Comparison of ENCODE assay signal across 1 cellular context in the genomic region with DNA sequence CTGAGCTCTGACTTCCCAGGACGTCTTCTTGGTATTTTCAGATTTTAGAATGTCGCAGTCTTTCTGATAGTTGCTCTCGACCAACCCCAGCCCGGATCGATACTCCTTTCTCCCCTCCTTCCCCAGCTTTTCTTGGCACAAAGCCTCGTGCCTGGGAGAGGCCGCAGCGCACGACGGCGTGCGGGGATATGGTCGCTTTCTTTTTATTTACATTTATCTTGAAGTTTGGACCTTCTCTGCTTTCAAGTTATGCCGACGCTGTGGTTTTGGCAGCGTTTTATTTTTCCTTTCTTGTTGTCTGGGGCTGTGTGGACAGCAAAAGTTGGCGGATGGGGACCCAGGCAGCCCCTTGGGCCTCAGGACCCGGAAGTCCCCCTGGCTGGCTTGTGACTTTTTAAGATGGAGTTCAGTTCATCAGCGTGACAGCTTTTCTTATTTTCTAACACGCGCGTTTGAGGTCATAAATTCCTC.
TF ChIP-seq lines count a peak whose summit lies in the region.

No MANE protein-coding gene starts in this region.

TF ChIP-seq in HepG2, 621 proteins besides CTCF, POLR2A, EP300 and RAD21 (continued from another document and continues in another):
- TF ChIP-seq, protein P1, sequence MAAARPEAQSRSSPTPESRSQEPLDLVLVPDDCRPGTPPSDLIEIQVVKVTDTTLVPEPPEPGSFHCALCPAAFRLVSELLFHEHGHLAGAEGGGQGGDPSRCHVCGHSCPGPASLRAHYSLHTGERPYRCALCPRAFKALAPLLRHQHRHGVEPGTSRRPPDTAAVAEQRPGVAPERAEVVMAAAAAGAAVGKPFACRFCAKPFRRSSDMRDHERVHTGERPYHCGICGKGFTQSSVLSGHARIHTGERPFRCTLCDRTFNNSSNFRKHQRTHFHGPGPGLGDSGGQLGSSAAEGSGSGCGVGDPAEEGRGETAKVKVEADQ (CRISPR knock-in tag; IDR thresholded peaks at IDR 0.05; ENCODE audit: borderline replicate concordance) = no peak
- TF ChIP-seq ZNF674 (CRISPR knock-in tag; IDR thresholded peaks at IDR 0.05; ENCODE audit: low read depth) (no peak), YEATS4 (CRISPR knock-in tag; IDR thresholded peaks at IDR 0.05; ENCODE audit: borderline replicate concordance) (peak; percentile 37; the same call in 1 of the 2 replicates), LCORL (IDR thresholded peaks at IDR 0.05) (no peak), LCORL (CRISPR knock-in tag; IDR thresholded peaks at IDR 0.05) (peak; percentile 77), ZNF354B (CRISPR knock-in tag; IDR thresholded peaks at IDR 0.05) (no peak), ZNF549 (CRISPR knock-in tag; IDR thresholded peaks at IDR 0.05) (no peak), ZNF446 (CRISPR knock-in tag; IDR thresholded peaks at IDR 0.05) (no peak), ZNF678 (CRISPR knock-in tag; IDR thresholded peaks at IDR 0.05) (no peak), ZNF780A (CRISPR knock-in tag; IDR thresholded peaks at IDR 0.05) (no peak), SOX5 (CRISPR knock-in tag; IDR thresholded peaks at IDR 0.05; ENCODE audit: borderline replicate concordance) (peak; percentile 60; the same call in 1 of the 2 replicates), FOXA3 (CRISPR knock-in tag; IDR thresholded peaks at IDR 0.05) (peak; percentile 71; the same call in 1 of the 2 replicates), ZNF138 (CRISPR knock-in tag; IDR thresholded peaks at IDR 0.05; ENCODE audit: low read depth) (no peak), RBM22 (optimal IDR thresholded peaks at IDR 0.05; ENCODE audit: low read length) (no peak), HDAC6 (IDR thresholded peaks at IDR 0.05; ENCODE audit: low read depth, low read length) (no peak), NCOA2 (CRISPR knock-in tag; IDR thresholded peaks at IDR 0.05) (peak; percentile 69), CENPBD1 (CRISPR knock-in tag; IDR thresholded peaks at IDR 0.05; ENCODE audit: borderline replicate concordance, low read depth) (0 out of 2 replicates have a peak, but pooled peaks have one; percentile 39), SRSF9 (IDR thresholded peaks at IDR 0.05; ENCODE audit: borderline replicate concordance, insufficient read depth, low read depth, low read length, poor library complexity, severe bottlenecking) (no peak), ZBTB42 (CRISPR knock-in tag; IDR thresholded peaks at IDR 0.05) (no peak), ZZZ3 (CRISPR knock-in tag; IDR thresholded peaks at IDR 0.05; ENCODE audit: borderline replicate concordance) (no peak), ZMYM2 (CRISPR knock-in tag; IDR thresholded peaks at IDR 0.05) (no peak), HNRNPK (IDR thresholded peaks at IDR 0.05; ENCODE audit: low read depth, low read length, poor library complexity, severe bottlenecking) (no peak), ATF1 (CRISPR knock-in tag; IDR thresholded peaks at IDR 0.05) (no peak), ZBTB10 (CRISPR knock-in tag; IDR thresholded peaks at IDR 0.05; ENCODE audit: borderline replicate concordance) (no peak), MBNL3 (CRISPR knock-in tag; conservative IDR thresholded peaks at IDR 0.05) (no peak), TOE1 (CRISPR knock-in tag; IDR thresholded peaks at IDR 0.05) (no peak), ZNF577 (CRISPR knock-in tag; IDR thresholded peaks at IDR 0.05; ENCODE audit: borderline replicate concordance, low read depth) (no peak), ISX (CRISPR knock-in tag; conservative IDR thresholded peaks at IDR 0.05) (no peak), FOSL1 (CRISPR knock-in tag; IDR thresholded peaks at IDR 0.05; ENCODE audit: borderline replicate concordance) (no peak), RNF2 (conservative IDR thresholded peaks at IDR 0.05; ENCODE audit: low read depth) (peak; percentile 86; the same call in 1 of the 2 replicates), ATF6 (CRISPR knock-in tag; conservative IDR thresholded peaks at IDR 0.05) (no peak), ATF7-NPFF (CRISPR knock-in tag; IDR thresholded peaks at IDR 0.05; ENCODE audit: low read depth) (no peak), CCDC6 (CRISPR knock-in tag; IDR thresholded peaks at IDR 0.05) (no peak), JUNB (CRISPR knock-in tag; IDR thresholded peaks at IDR 0.05; ENCODE audit: borderline replicate concordance) (no peak), GTF2F1 (IDR thresholded peaks at IDR 0.05; ENCODE audit: low read length) (no peak), ZBTB7A (CRISPR knock-in tag; IDR thresholded peaks at IDR 0.05) (peak; percentile 80), MEIS1 (CRISPR knock-in tag; IDR thresholded peaks at IDR 0.05; ENCODE audit: borderline replicate concordance) (no peak), ZNF747 (CRISPR knock-in tag; IDR thresholded peaks at IDR 0.05; ENCODE audit: borderline replicate concordance) (no peak), THAP8 (CRISPR knock-in tag; IDR thresholded peaks at IDR 0.05; ENCODE audit: borderline replicate concordance) (no peak), ZNF34 (CRISPR knock-in tag; IDR thresholded peaks at IDR 0.05; ENCODE audit: borderline replicate concordance) (no peak), ZNF101 (CRISPR knock-in tag; IDR thresholded peaks at IDR 0.05; ENCODE audit: borderline replicate concordance, low read depth) (no peak), HNRNPUL1 (IDR thresholded peaks at IDR 0.05; ENCODE audit: low read depth, low read length) (no peak)
- TF ChIP-seq, protein P2, sequence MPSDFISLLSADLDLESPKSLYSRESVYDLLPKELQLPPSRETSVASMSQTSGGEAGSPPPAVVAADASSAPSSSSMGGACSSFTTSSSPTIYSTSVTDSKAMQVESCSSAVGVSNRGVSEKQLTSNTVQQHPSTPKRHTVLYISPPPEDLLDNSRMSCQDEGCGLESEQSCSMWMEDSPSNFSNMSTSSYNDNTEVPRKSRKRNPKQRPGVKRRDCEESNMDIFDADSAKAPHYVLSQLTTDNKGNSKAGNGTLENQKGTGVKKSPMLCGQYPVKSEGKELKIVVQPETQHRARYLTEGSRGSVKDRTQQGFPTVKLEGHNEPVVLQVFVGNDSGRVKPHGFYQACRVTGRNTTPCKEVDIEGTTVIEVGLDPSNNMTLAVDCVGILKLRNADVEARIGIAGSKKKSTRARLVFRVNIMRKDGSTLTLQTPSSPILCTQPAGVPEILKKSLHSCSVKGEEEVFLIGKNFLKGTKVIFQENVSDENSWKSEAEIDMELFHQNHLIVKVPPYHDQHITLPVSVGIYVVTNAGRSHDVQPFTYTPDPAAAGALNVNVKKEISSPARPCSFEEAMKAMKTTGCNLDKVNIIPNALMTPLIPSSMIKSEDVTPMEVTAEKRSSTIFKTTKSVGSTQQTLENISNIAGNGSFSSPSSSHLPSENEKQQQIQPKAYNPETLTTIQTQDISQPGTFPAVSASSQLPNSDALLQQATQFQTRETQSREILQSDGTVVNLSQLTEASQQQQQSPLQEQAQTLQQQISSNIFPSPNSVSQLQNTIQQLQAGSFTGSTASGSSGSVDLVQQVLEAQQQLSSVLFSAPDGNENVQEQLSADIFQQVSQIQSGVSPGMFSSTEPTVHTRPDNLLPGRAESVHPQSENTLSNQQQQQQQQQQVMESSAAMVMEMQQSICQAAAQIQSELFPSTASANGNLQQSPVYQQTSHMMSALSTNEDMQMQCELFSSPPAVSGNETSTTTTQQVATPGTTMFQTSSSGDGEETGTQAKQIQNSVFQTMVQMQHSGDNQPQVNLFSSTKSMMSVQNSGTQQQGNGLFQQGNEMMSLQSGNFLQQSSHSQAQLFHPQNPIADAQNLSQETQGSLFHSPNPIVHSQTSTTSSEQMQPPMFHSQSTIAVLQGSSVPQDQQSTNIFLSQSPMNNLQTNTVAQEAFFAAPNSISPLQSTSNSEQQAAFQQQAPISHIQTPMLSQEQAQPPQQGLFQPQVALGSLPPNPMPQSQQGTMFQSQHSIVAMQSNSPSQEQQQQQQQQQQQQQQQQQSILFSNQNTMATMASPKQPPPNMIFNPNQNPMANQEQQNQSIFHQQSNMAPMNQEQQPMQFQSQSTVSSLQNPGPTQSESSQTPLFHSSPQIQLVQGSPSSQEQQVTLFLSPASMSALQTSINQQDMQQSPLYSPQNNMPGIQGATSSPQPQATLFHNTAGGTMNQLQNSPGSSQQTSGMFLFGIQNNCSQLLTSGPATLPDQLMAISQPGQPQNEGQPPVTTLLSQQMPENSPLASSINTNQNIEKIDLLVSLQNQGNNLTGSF (CRISPR knock-in tag; IDR thresholded peaks at IDR 0.05) = 0 out of 2 replicates have a peak, but pooled peaks have one; percentile 61
- TF ChIP-seq, protein P3, sequence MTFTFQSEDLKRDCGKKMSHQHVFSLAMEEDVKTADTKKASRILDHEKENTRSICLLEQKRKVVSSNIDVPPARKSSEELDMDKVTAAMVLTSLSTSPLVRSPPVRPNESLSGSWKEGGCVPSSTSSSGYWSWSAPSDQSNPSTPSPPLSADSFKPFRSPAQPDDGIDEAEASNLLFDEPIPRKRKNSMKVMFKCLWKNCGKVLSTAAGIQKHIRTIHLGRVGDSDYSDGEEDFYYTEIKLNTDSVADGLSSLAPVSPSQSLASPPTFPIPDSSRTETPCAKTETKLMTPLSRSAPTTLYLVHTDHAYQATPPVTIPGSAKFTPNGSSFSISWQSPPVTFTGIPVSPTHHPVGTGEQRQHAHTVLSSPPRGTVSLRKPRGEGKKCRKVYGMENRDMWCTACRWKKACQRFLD (CRISPR knock-in tag; IDR thresholded peaks at IDR 0.05; ENCODE audit: borderline replicate concordance) = no peak
- TF ChIP-seq, protein P4, sequence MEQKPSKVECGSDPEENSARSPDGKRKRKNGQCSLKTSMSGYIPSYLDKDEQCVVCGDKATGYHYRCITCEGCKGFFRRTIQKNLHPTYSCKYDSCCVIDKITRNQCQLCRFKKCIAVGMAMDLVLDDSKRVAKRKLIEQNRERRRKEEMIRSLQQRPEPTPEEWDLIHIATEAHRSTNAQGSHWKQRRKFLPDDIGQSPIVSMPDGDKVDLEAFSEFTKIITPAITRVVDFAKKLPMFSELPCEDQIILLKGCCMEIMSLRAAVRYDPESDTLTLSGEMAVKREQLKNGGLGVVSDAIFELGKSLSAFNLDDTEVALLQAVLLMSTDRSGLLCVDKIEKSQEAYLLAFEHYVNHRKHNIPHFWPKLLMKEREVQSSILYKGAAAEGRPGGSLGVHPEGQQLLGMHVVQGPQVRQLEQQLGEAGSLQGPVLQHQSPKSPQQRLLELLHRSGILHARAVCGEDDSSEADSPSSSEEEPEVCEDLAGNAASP (CRISPR knock-in tag; IDR thresholded peaks at IDR 0.05; ENCODE audit: borderline replicate concordance) = 0 out of 2 replicates have a peak, but pooled peaks have one; percentile 31
- TF ChIP-seq, protein P5, sequence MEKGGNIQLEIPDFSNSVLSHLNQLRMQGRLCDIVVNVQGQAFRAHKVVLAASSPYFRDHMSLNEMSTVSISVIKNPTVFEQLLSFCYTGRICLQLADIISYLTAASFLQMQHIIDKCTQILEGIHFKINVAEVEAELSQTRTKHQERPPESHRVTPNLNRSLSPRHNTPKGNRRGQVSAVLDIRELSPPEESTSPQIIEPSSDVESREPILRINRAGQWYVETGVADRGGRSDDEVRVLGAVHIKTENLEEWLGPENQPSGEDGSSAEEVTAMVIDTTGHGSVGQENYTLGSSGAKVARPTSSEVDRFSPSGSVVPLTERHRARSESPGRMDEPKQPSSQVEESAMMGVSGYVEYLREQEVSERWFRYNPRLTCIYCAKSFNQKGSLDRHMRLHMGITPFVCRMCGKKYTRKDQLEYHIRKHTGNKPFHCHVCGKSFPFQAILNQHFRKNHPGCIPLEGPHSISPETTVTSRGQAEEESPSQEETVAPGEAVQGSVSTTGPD (CRISPR knock-in tag; IDR thresholded peaks at IDR 0.05) = peak; percentile 79
- TF ChIP-seq, protein P6, sequence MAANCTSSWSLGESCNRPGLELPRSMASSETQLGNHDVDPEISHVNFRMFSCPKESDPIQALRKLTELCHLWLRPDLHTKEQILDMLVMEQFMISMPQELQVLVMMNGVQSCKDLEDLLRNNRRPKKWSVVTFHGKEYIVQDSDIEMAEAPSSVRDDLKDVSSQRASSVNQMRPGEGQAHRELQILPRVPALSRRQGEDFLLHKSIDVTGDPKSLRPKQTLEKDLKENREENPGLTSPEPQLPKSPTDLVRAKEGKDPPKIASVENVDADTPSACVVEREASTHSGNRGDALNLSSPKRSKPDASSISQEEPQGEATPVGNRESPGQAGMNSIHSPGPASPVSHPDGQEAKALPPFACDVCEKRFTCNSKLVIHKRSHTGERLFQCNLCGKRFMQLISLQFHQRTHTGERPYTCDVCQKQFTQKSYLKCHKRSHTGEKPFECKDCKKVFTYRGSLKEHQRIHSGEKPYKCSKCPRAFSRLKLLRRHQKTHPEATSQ (CRISPR knock-in tag; IDR thresholded peaks at IDR 0.05; ENCODE audit: borderline replicate concordance) = no peak
